ENCODE assay signal across 13 cellular contexts in genomic region chr19:46635920-46636761, GRCh38. TPM values are rescaled to one million over a fixed set of nuclear protein-coding genes. Genes with fewer than 3 reads are reported as not detected.
A peak's percentile ranks its signal among the peaks of the same experiment; 100 is the strongest.
DNase-seq lines count a peak whose midpoint lies in the region; ATAC-seq and TF ChIP-seq lines count a peak whose summit lies in the region.
"Had no signal": no experiment of that assay in that cellular context is flagged by ENCODE, and none has a peak within 500 bp of the region (broad histone marks: within the 10 kb centered on the region; RNA-seq: fewer than 3 reads in every experiment).

Gene GNG8, minus strand, starts transcription at chr19:46636202. Its CDS starts 1,520 bp downstream, at chr19:46634682.

- WGBS in HUES64 = 16% methylated on average over 33 of the region's 34 CpGs

- H3K36me3 Mint-ChIP-seq in neural progenitor cell = no peaks in the 10 kb centered on the region

- no peaks in the 10 kb centered on the region for H3K9me3 Mint-ChIP-seq in neural progenitor cell

- H2AFZ ChIP-seq in neural progenitor cell (replicated peaks) = no peak within 1 kb of the TSS

- no peaks in the 10 kb centered on the region for H3K79me2 ChIP-seq in neural progenitor cell (ENCODE audit: low read depth)

- no peaks in the 10 kb centered on the region for H3K36me3 ChIP-seq in HUES64 (ENCODE audit: insufficient read depth, low read length)
- H3K36me3 ChIP-seq in neural progenitor cell = no peaks in the 10 kb centered on the region
- no peaks in the 10 kb centered on the region for H3K36me3 ChIP-seq in mucosa of descending colon (ENCODE audit: low read depth)
- H3K36me3 ChIP-seq: lower lobe of right lung had no signal

- H3K27me3 ChIP-seq in HUES64 (ENCODE audit: insufficient read depth, low read length) = peaks cover 73% of the 10 kb centered on the region
- peaks cover 87% of the 10 kb centered on the region for H3K27me3 ChIP-seq in neural progenitor cell

- peaks cover 22% of the 10 kb centered on the region for H3F3A ChIP-seq in neural progenitor cell (ENCODE audit: low read depth)

- H3K9ac ChIP-seq in HUES64 (ENCODE audit: low read depth, low read length) = no peak within 1 kb of the TSS
- no peak within 1 kb of the TSS for H3K9ac ChIP-seq in neural progenitor cell

- H3K27me3 Mint-ChIP-seq in neural progenitor cell (ENCODE audit: insufficient read depth, low read depth) = peaks cover 24% of the 10 kb centered on the region

- TF ChIP-seq CTCF in neural progenitor cell (IDR thresholded peaks at IDR 0.05) = no peak
- TF ChIP-seq CTCF in mucosa of descending colon (IDR thresholded peaks at IDR 0.05) = no peak

- peak within 1 kb of the TSS; percentile 57 for H3K27ac Mint-ChIP-seq in neural progenitor cell

- H3K4me1 Mint-ChIP-seq in neural progenitor cell = peaks cover 29% of the 10 kb centered on the region

- peak within 1 kb of the TSS; percentile 88 for H3K4me2 ChIP-seq in neural progenitor cell

- DNase-seq in NCI-H2171 treated with DMSO at 0.1 percent for 48 hours (lab: John Stamatoyannopoulos, UW) (peak; percentile 19), NCI-H2171 (lab: John Stamatoyannopoulos, UW) (no peak), neural progenitor cell (ENCODE audit: low spot score) (peak; percentile 72), HPDE6-E6E7 (ENCODE audit: extremely low spot score) (no peak), mucosa of descending colon (no peak)
- DNase-seq in central memory CD4-positive, alpha-beta T cell = peak; percentile 19
- DNase-seq: ACHN, foreskin melanocyte, lower lobe of right lung had no signal

- ATAC-seq in GM19351 (IDR thresholded peaks at IDR 0.05; ENCODE audit: unreplicated experiment) = no peak
- ATAC-seq in mucosa of descending colon = no peak
- ATAC-seq: lower lobe of right lung had no signal

- peaks cover 3% of the 10 kb centered on the region for H4K20me1 ChIP-seq in neural progenitor cell (ENCODE audit: low read depth)

- peak within 1 kb of the TSS; percentile 77 for H3K4me3 Mint-ChIP-seq in neural progenitor cell

- H3K27ac ChIP-seq in HUES64 (ENCODE audit: low read depth, low read length) (no peak within 1 kb of the TSS), neural progenitor cell (no peak within 1 kb of the TSS)
- H3K27ac ChIP-seq: lower lobe of right lung, SK-N-MC had no signal

- intact Hi-C loops in mucosa of descending colon (cut with DNase I, micrococcal nuclease) = no loop called here

- H3K4me3 ChIP-seq in HUES64 (ENCODE audit: low read length) (peak within 1 kb of the TSS; percentile 60), neural progenitor cell (peak within 1 kb of the TSS; percentile 68), mucosa of descending colon (no peak within 1 kb of the TSS)
- H3K4me3 ChIP-seq: lower lobe of right lung had no signal

- H3K9me3 ChIP-seq in HUES64 (ENCODE audit: insufficient read depth, low read depth, low read length) (no peaks in the 10 kb centered on the region), neural progenitor cell (ENCODE audit: low read depth) (no peaks in the 10 kb centered on the region), mucosa of descending colon (no peaks in the 10 kb centered on the region)
- H3K9me3 ChIP-seq: lower lobe of right lung had no signal

- H3K4me1 ChIP-seq in HUES64 (ENCODE audit: insufficient read depth, low read length) = peaks cover 12% of the 10 kb centered on the region
- H3K4me1 ChIP-seq in neural progenitor cell = peaks cover 16% of the 10 kb centered on the region
- peaks cover 13% of the 10 kb centered on the region for H3K4me1 ChIP-seq in mucosa of descending colon (ENCODE audit: low read depth)

RNA-seq across cellular contexts. Expression of gene GNG8, which starts in this region (rescaled TPM):
- polyA plus RNA-seq in HUES64 (2013, experiment 1 of 2) = not detected
- polyA plus RNA-seq in HUES64 (2013, experiment 2 of 2) = not detected
- total RNA-seq in neural progenitor cell (ENCODE audit: low replicate concordance) (not detected in 2 replicates), mucosa of descending colon (1 to 10 TPM in 1 of 3 donors, not detected in 2; 2.3 TPM)
- total RNA-seq: cardiac septum, lower lobe of right lung had no signal

Comparison
In these comparisons a context has a peak if more than half of its experiments do, and no peak if none do; other contexts are left out.
1. DNase-seq: peak in NCI-H2171 treated with DMSO at 0.1 percent for 48 hours (single experiment) and central memory CD4-positive, alpha-beta T cell (single experiment); none in NCI-H2171 (single experiment), HPDE6-E6E7 (single experiment) and mucosa of descending colon (0 of 3).
2. Peak in DNase-seq, H3K4me3 ChIP-seq and H3K4me2 ChIP-seq in neural progenitor cell; RNA of the gene not detected or under 1 TPM.